1 cellular context compared by ENCODE assay signal in the genomic region with DNA sequence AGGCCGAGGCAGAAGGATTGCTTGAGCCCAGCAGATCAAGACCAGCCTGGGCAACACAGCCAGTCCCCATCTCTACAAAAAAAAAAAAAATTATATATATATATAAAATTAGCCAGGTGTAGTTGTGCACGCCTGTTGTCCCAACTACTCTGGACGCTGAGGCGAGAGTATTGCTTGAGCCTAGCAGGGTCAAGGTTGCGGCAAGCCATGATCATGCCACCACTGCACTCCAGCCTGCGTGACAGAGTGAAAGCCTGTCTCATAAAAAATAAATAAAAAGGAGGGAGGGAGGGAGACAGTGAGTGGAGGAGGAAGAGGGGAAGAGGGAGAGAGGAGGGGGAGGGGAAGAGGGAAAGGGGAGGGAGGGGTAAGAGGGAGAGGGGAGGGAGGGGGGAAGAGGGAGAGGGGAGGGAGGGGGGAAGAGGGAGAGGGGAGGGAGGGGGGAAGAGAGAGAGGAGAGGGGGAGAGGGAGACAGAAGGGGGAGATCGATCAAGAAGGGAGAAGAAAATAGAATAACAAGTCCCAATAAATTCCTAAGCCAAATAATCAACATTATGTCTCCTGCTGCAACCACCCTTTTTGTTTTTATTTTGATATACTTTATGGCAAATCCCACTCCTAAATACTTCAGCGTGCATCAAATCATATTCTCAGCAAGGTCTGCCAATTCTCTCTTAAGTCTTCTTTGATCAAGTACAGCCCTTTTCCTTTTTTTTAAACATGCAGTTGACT.
TF ChIP-seq lines count a peak whose summit lies in the region.

No MANE protein-coding gene starts in this region.

TF ChIP-seq in GM23338, 12 proteins besides CTCF, POLR2A, EP300 and RAD21 (continued from another document):
- TF ChIP-seq ZNF114 (CRISPR knock-in tag; IDR thresholded peaks at IDR 0.05), result no peak
- no peak for TF ChIP-seq CREB1 (CRISPR knock-in tag; IDR thresholded peaks at IDR 0.05; ENCODE audit: low read depth)
